In the genomic region with DNA sequence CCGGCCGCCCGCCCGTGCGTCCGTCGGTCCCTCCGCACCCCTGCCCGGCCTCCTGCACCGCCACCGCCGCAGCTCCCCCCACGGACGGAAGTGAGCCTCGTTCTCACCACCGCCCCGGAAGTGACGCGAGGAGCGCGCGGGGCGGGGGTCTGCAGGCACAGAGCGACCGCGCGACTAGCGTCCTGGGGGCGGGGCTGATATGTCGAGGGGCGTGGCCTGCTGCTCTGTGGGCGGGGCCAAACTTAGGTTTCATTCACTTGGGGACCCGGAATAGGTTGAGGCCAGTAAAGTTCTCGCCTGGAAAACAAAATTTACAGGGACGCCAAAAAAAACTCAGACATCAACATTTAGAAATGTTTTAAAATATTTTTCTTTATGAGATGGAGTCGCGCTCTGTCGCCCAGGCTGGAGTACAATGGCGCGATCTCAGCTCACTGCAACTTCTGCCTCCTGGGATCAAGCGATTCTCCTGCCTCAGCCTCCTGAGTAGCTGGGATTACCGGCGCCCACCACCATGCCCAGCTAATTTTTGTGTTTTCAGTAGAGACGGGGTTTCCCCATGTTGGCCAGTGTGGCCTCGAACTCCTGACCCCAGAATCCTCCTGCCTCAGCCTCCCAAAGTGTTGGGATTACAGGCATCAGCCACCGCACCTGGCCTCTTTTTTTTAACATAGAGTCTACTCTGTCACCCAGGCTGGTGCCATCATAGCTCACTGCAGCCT, we compare ENCODE assay signal across 8 cellular contexts. TPM values are rescaled to one million over a fixed set of nuclear protein-coding genes. Genes with fewer than 3 reads are reported as not detected.
DNase-seq lines count a peak whose midpoint lies in the region; ATAC-seq and TF ChIP-seq lines count a peak whose summit lies in the region.
"Not testable (repeated sequence)": the region's sequence is repeated elsewhere in the genome, so short reads cannot be mapped to it uniquely, and the experiment has no call there.

A gene (minus strand): TSS at position 99 of the 722 bp plus-strand sequence. CDS start 3,930 bp downstream, outside the sequence.

- H3K9me3 Mint-ChIP-seq in activated T-helper 17 cell treated with anti-CD3 and anti-CD28 coated beads, Interleukin-2, amount 50 U/mL, for 72 hours: not testable (repeated sequence)

- peak; percentile 71 for ATAC-seq in GM21825 (IDR thresholded peaks at IDR 0.05; ENCODE audit: unreplicated experiment)
- peak; percentile 87 for ATAC-seq in activated T-helper 17 cell treated with anti-CD3 and anti-CD28 coated beads, Interleukin-2, amount 50 U/mL, for 72 hours (replicated peaks)

- peak within 1 kb of the TSS; percentile 87 for H3K27ac Mint-ChIP-seq in activated T-helper 17 cell treated with anti-CD3 and anti-CD28 coated beads, Interleukin-2, amount 50 U/mL, for 72 hours

- peak within 1 kb of the TSS; percentile 91 for H3K4me3 Mint-ChIP-seq in activated T-helper 17 cell treated with anti-CD3 and anti-CD28 coated beads, Interleukin-2, amount 50 U/mL, for 72 hours

- H3K9me3 ChIP-seq in esophagus squamous epithelium; muscle layer of duodenum (ENCODE audit: control insufficient read depth in 1 of 2, low read length in 2 of 2): not testable (repeated sequence)

- H3K36me3 Mint-ChIP-seq in activated T-helper 17 cell treated with anti-CD3 and anti-CD28 coated beads, Interleukin-2, amount 50 U/mL, for 72 hours (ENCODE audit: low read depth): peaks cover 29% of the 10 kb centered on the region

- 42 to 59% methylated on average over 15 to 22 of the region's 46 CpGs for WGBS in esophagus squamous epithelium, 2 donors

- H3K27ac ChIP-seq in esophagus squamous epithelium: peak within 1 kb of the TSS; percentile 94 to 96 (median 96)
- H3K27ac ChIP-seq in muscle layer of duodenum (ENCODE audit: low read length): peak within 1 kb of the TSS; percentile 63

- not testable (repeated sequence) for H3K27me3 ChIP-seq in esophagus squamous epithelium; muscle layer of duodenum (ENCODE audit: low read depth, low read length)

- H3K27me3 Mint-ChIP-seq in activated T-helper 17 cell treated with anti-CD3 and anti-CD28 coated beads, Interleukin-2, amount 50 U/mL, for 72 hours: not testable (repeated sequence)

- intact Hi-C loops in esophagus squamous epithelium (cut with DNase I): not testable (repeated sequence)

- H3K4me1 Mint-ChIP-seq in activated T-helper 17 cell treated with anti-CD3 and anti-CD28 coated beads, Interleukin-2, amount 50 U/mL, for 72 hours: peaks cover 18% of the 10 kb centered on the region

- H3K4me1 ChIP-seq in esophagus squamous epithelium (peaks cover 32 to 47% (median 39%) of the 10 kb centered on the region in 3 donors), muscle layer of duodenum (ENCODE audit: control insufficient read depth in 1 of 2, insufficient read depth in 2 of 2, low read length in 2 of 2) (peaks cover 10 to 35% of the 10 kb centered on the region in 2 donors)

- peak; percentile 72 for TF ChIP-seq POLR2A in Raji (IDR thresholded peaks at IDR 0.05; ENCODE audit: insufficient read depth, low read depth, low read length)
- TF ChIP-seq POLR2A in esophagus squamous epithelium (IDR thresholded peaks at IDR 0.05): peak in 3 of 4 donors; percentile 79 to 91 (median 89)

- DNase-seq in DMS 273 treated with DMSO at 0.1 percent for 48 hours (lab: John Stamatoyannopoulos, UW): peak; percentile 49
- DNase-seq in M059J (ENCODE audit: low read depth): peak; percentile 91
- DNase-seq in esophagus squamous epithelium (lab: John Stamatoyannopoulos, UW): peak; percentile 79
- DNase-seq in stimulated activated CD8-positive, alpha-beta memory T cell treated with anti-CD3 and anti-CD28 coated beads, Interleukin-4, amount 100 ng/mL, for 48 hours: peak; percentile 99

- H3K4me3 ChIP-seq in esophagus squamous epithelium: peak within 1 kb of the TSS; percentile 72 to 98 (median 96)
- peak within 1 kb of the TSS; percentile 89 to 94 for H3K4me3 ChIP-seq in muscle layer of duodenum (ENCODE audit: low read depth in 1 of 2, low read length in 2 of 2)

- not testable (repeated sequence) for H3K36me3 ChIP-seq in esophagus squamous epithelium; muscle layer of duodenum (ENCODE audit: control insufficient read depth in 1 of 2, insufficient read depth in 2 of 2, low read length in 2 of 2)

- not testable (repeated sequence) for TF ChIP-seq CTCF in esophagus squamous epithelium (IDR thresholded peaks at IDR 0.05)

RNA-seq across cellular contexts. Expression of the gene that starts here (rescaled TPM):
- 59.0 and 94.1 TPM in 2 replicates for total RNA-seq in M059J (2014; rRNA removed; shearing (Covaris generic))
- total RNA-seq in activated T-helper 17 cell treated with anti-CD3 and anti-CD28 coated beads, Interleukin-2, amount 50 U/mL, for 72 hours: 100 to 1,000 TPM in 1 of 2 donors, 10 to 100 TPM in 1; 84.4 to 109 TPM
- total RNA-seq in esophagus squamous epithelium: 10 to 100 TPM; 78.4 to 91.7 (median 82.9) TPM

Comparison
In these comparisons a context has a peak if more than half of its experiments do, and no peak if none do; other contexts are left out.
1. Peak in every context shown above with its lines: DNase-seq, ATAC-seq, H3K4me3 ChIP-seq and H3K27ac ChIP-seq.
2. DNase-seq: peak in every context shown above with its lines; median percentile 99 in stimulated activated CD8-positive, alpha-beta memory T cell treated with anti-CD3 and anti-CD28 coated beads, Interleukin-4, amount 100 ng/mL, for 48 hours; 91 in M059J; 79 in esophagus squamous epithelium; 49 in DMS 273 treated with DMSO at 0.1 percent for 48 hours.